ENCODE assay signal across 8 cellular contexts in the genomic region with DNA sequence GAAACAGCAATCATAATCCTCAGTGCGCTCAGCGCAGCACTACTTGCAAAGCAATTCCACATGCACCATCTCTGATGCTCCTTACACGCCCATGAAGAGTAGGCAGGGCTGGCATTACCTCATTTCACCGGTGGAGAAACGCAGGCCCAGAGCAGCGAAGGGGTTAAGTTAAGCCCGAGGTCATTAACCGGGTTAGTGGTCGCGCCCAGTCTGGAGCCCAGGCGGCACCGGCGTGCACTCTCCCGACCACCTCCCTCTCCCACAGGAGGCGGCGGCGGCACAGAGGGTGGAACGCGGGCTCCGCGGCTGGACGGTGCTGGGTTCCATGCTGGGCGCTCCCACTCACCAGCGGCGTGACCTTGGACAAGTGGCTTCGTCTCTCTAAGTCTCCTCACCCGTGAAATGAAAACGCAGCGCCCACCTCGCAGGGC. TPM values are rescaled to one million over a fixed set of nuclear protein-coding genes. Genes with fewer than 3 reads are reported as not detected.
DNase-seq lines count a peak whose midpoint lies in the region; ATAC-seq and TF ChIP-seq lines count a peak whose summit lies in the region.

No MANE protein-coding gene starts in this region.

- DNase-seq in NCI-H1105 treated with DMSO at 0.1 percent for 48 hours (lab: John Stamatoyannopoulos, UW) = peak; percentile 7
- no peak for DNase-seq in NCI-H1105 (lab: John Stamatoyannopoulos, UW)
- DNase-seq in activated CD4-positive, CD25-positive, alpha-beta regulatory T cell treated with anti-CD3 and anti-CD28 coated beads, Interleukin-2, amount 50 U/mL, for 72 hours = peak; percentile 46
- DNase-seq in head of caudate nucleus = peak in 31 of 42 donors; percentile 18 to 77 (median 48)
- DNase-seq in progenitor cell of endocrine pancreas (ENCODE audit: low spot score, unreplicated experiment) = no peak
- no peak for DNase-seq in DMS79 treated with DMSO at 0.1 percent for 48 hours (lab: John Stamatoyannopoulos, UW)

- H3K4me1 Mint-ChIP-seq in progenitor cell of endocrine pancreas (ENCODE audit: low read depth) = peaks cover 13% of the 10 kb centered on the region

- peak overlapping the region; percentile 73 for H3K27ac Mint-ChIP-seq in progenitor cell of endocrine pancreas

- no peaks in the 10 kb centered on the region for H3K27me3 Mint-ChIP-seq in progenitor cell of endocrine pancreas

- ATAC-seq in HG03354 (IDR thresholded peaks at IDR 0.05; ENCODE audit: poor library complexity, severe bottlenecking, unreplicated experiment) (peak; percentile 3), HG02588 (IDR thresholded peaks at IDR 0.05; ENCODE audit: unreplicated experiment) (no peak)

- no peaks in the 10 kb centered on the region for H3K9me3 Mint-ChIP-seq in progenitor cell of endocrine pancreas (ENCODE audit: low read depth)

- intact Hi-C loops in head of caudate nucleus (cut with DNase I) = loop anchor here (2.0 kb wide), 1 partner anchor 21 kb away; a partner anchor contains a TSS

- peak overlapping the region; percentile 85 for H3K4me3 Mint-ChIP-seq in progenitor cell of endocrine pancreas (ENCODE audit: low read depth)

- no peak for TF ChIP-seq CTCF in progenitor cell of endocrine pancreas (IDR thresholded peaks at IDR 0.05; ENCODE audit: unreplicated experiment)

- H3K36me3 Mint-ChIP-seq in progenitor cell of endocrine pancreas (ENCODE audit: insufficient read depth) = peaks cover 5% of the 10 kb centered on the region

RNA-seq across cellular contexts. Expression of a gene that starts 0.5 kb away (rescaled TPM):
- total RNA-seq in progenitor cell of endocrine pancreas = 75.0 and 81.9 TPM in 2 replicates

RNA-seq across cellular contexts. Expression of a gene that starts 3.2 kb away (rescaled TPM):
- total RNA-seq in progenitor cell of endocrine pancreas = 40.4 and 48.6 TPM in 2 replicates

RNA-seq across cellular contexts. Expression of a gene that starts 6.2 kb away (rescaled TPM):
- total RNA-seq in progenitor cell of endocrine pancreas = 112 and 114 TPM in 2 replicates

RNA-seq across cellular contexts. Expression of a gene that starts 20.7 kb away (rescaled TPM):
- total RNA-seq in progenitor cell of endocrine pancreas = 208 and 213 TPM in 2 replicates

RNA-seq across cellular contexts. Expression of a gene that starts 22.4 kb away (rescaled TPM):
- 22.6 and 24.9 TPM in 2 replicates for total RNA-seq in progenitor cell of endocrine pancreas

Comparison
In these comparisons a context has a peak if more than half of its experiments do, and no peak if none do; other contexts are left out.
1. DNase-seq: peak in NCI-H1105 treated with DMSO at 0.1 percent for 48 hours (single experiment), activated CD4-positive, CD25-positive, alpha-beta regulatory T cell treated with anti-CD3 and anti-CD28 coated beads, Interleukin-2, amount 50 U/mL, for 72 hours (single experiment) and head of caudate nucleus (31 of 42); none in NCI-H1105 (single experiment), progenitor cell of endocrine pancreas (single experiment) and DMS79 treated with DMSO at 0.1 percent for 48 hours (single experiment).